In genomic region chr5:36629729-36630128, GRCh38 we compare ENCODE assay signal across 27 cellular contexts. TPM values are rescaled to one million over a fixed set of nuclear protein-coding genes. Genes with fewer than 3 reads are reported as not detected.
DNase-seq lines count a peak whose midpoint lies in the region; ATAC-seq, FAIRE-seq and TF ChIP-seq lines count a peak whose summit lies in the region.
"Had no signal": no experiment of that assay in that cellular context is flagged by ENCODE, and none has a peak within 500 bp of the region (broad histone marks: within the 10 kb centered on the region; RNA-seq: fewer than 3 reads in every experiment).

No MANE protein-coding gene starts in this region.

- H3K4me1 ChIP-seq in right cardiac atrium (ENCODE audit: control insufficient read depth, insufficient read depth, low read length) (peaks cover 6% of the 10 kb centered on the region), keratinocyte (ENCODE audit: control insufficient read depth, extremely low read depth, insufficient read depth, low read length) (peaks cover 21% of the 10 kb centered on the region)

- H3K27ac ChIP-seq in right cardiac atrium (ENCODE audit: low read length) (no peak overlapping the region), keratinocyte (ENCODE audit: control insufficient read depth, insufficient read depth, low read length) (peak overlapping the region; percentile 38)
- H3K27ac ChIP-seq: C4-2B, SK-N-MC had no signal

- intact Hi-C loops in Right ventricle myocardium superior (cut with DNase I) = no loop called here
- intact Hi-C loops in right cardiac atrium (cut with DNase I) = no loop called here

- dilution Hi-C loops in keratinocyte (cut with MboI; ENCODE audit: extremely low pct_ligation_motif_present, low sequenced_read_pairs) = no loop called here

- H3K27me3 ChIP-seq in right cardiac atrium (ENCODE audit: control insufficient read depth, insufficient read depth) = no peaks in the 10 kb centered on the region
- no peaks in the 10 kb centered on the region for H3K27me3 ChIP-seq in bronchial epithelial cell (ENCODE audit: control insufficient read depth, insufficient read depth, low read length)
- no peaks in the 10 kb centered on the region for H3K27me3 ChIP-seq in keratinocyte (ENCODE audit: control insufficient read depth, extremely low read depth, insufficient read depth, low read length)

- H3K79me2 ChIP-seq in keratinocyte (ENCODE audit: control insufficient read depth, insufficient read depth, low read length) = no peaks in the 10 kb centered on the region

- no peak overlapping the region for H3K4me2 ChIP-seq in keratinocyte (ENCODE audit: control insufficient read depth, extremely low read depth, insufficient read depth, low read depth, low read length)

- H4K20me1 ChIP-seq in keratinocyte (ENCODE audit: control insufficient read depth, extremely low read depth, insufficient read depth, low read length) = no peaks in the 10 kb centered on the region

- H3K27ac Mint-ChIP-seq in stimulated activated naive CD8-positive, alpha-beta T cell treated with anti-CD3 and anti-CD28 coated beads, Interleukin-15, amount 100 ng/mL, for 72 hours = no peak overlapping the region
- H3K27ac Mint-ChIP-seq: CD8-positive, alpha-beta memory T cell had no signal

- H3K4me1 Mint-ChIP-seq in stimulated activated naive CD8-positive, alpha-beta T cell treated with anti-CD3 and anti-CD28 coated beads, Interleukin-15, amount 100 ng/mL, for 72 hours = no peaks in the 10 kb centered on the region
- H3K4me1 Mint-ChIP-seq: CD8-positive, alpha-beta memory T cell had no signal

- H3K9ac ChIP-seq in keratinocyte (ENCODE audit: control insufficient read depth, extremely low read depth, insufficient read depth, low read length) = no peak overlapping the region

- FAIRE-seq in bronchial epithelial cell (lab: Jason Lieb, UNC) (peak; percentile 36), keratinocyte (lab: Jason Lieb, UNC) (peak; percentile 73), urothelium cell line (lab: Jason Lieb, UNC) (peak; percentile 69)
- FAIRE-seq: GM12892, GM18507, H54, HepG2 had no signal

- WGBS in right cardiac atrium = 67% methylated on average over 8 of the region's 8 CpGs

- no peaks in the 10 kb centered on the region for H3K36me3 ChIP-seq in bronchial epithelial cell (ENCODE audit: control insufficient read depth, insufficient read depth, low read length)
- H3K36me3 ChIP-seq in keratinocyte (ENCODE audit: control insufficient read depth in 2 of 2, extremely low read depth in 1 of 2, insufficient read depth in 2 of 2, low read length in 2 of 2) = peaks cover 0 to 8% of the 10 kb centered on the region in 2 experiments

- DNase-seq in Right ventricle myocardium superior = no peak
- no peak for DNase-seq in right cardiac atrium
- no peak for DNase-seq in bronchial epithelial cell (ENCODE audit: low read depth)
- DNase-seq in keratinocyte (ENCODE audit: low read depth, low spot score) = no peak
- DNase-seq in urothelium cell line (ENCODE audit: low spot score) = no peak
- no peak for DNase-seq in Ammon's horn (ENCODE audit: low spot score)
- no peak for DNase-seq in stimulated activated naive CD8-positive, alpha-beta T cell treated with anti-CD3 and anti-CD28 coated beads, Interleukin-15, amount 100 ng/mL, for 72 hours
- DNase-seq: AML-193; Calu3; CD8-positive, alpha-beta memory T cell; DMS153; KBM-7; NCI-H1105 treated with DMSO at 0.1 percent for 48 hours; NCI-H2029 treated with DMSO at 0.1 percent for 48 hours; NCI-H345; NCI-H524; NCI-H82; PC-3; SHP77 treated with DMSO at 0.1 percent for 48 hours had no signal

- no peaks in the 10 kb centered on the region for H3K9me3 ChIP-seq in right cardiac atrium (ENCODE audit: control insufficient read depth, low read length)
- H3K9me3 ChIP-seq in keratinocyte (ENCODE audit: control insufficient read depth, low read depth, low read length) = no peaks in the 10 kb centered on the region

- TF ChIP-seq CTCF in bronchial epithelial cell (IDR thresholded peaks at IDR 0.05; ENCODE audit: insufficient read depth, low read length, severe bottlenecking) (no peak), keratinocyte (optimal IDR thresholded peaks at IDR 0.05 in 1 of 3, IDR thresholded peaks at IDR 0.05 in 1 of 3, conservative IDR thresholded peaks at IDR 0.05 in 1 of 3; ENCODE audit: extremely low read depth in 1 of 3, insufficient read depth in 2 of 3, low read length in 3 of 3) (no peak)

- peaks cover 52% of the 10 kb centered on the region for H3K27me3 Mint-ChIP-seq in stimulated activated naive CD8-positive, alpha-beta T cell treated with anti-CD3 and anti-CD28 coated beads, Interleukin-15, amount 100 ng/mL, for 72 hours

- no peak overlapping the region for H2AFZ ChIP-seq in keratinocyte (ENCODE audit: control insufficient read depth, low read length)

- peaks cover 2% of the 10 kb centered on the region for H3K9me1 ChIP-seq in keratinocyte (ENCODE audit: control insufficient read depth, extremely low read depth, insufficient read depth, low read length)

- peak; percentile 34 for ATAC-seq in Right ventricle myocardium superior (ENCODE audit: poor library complexity)
- ATAC-seq in right cardiac atrium = no peak
- no peak for ATAC-seq in GM18868 (IDR thresholded peaks at IDR 0.05; ENCODE audit: unreplicated experiment)
- ATAC-seq in stimulated activated naive CD8-positive, alpha-beta T cell treated with anti-CD3 and anti-CD28 coated beads, Interleukin-15, amount 100 ng/mL, for 72 hours = no peak
- ATAC-seq: HepG2, PC-3 had no signal

- H3K4me3 Mint-ChIP-seq in stimulated activated naive CD8-positive, alpha-beta T cell treated with anti-CD3 and anti-CD28 coated beads, Interleukin-15, amount 100 ng/mL, for 72 hours = no peak overlapping the region
- H3K4me3 Mint-ChIP-seq: CD8-positive, alpha-beta memory T cell had no signal

- H3K4me3 ChIP-seq in right cardiac atrium (ENCODE audit: low read length) (no peak overlapping the region), bronchial epithelial cell (ENCODE audit: low read depth, low read length) (no peak overlapping the region), keratinocyte (ENCODE audit: control insufficient read depth in 2 of 3, extremely low read depth in 1 of 3, insufficient read depth in 2 of 3, low read depth in 1 of 3, low read length in 3 of 3) (no peak overlapping the region)
- H3K4me3 ChIP-seq: SK-N-MC had no signal

- H3K9me3 Mint-ChIP-seq in stimulated activated naive CD8-positive, alpha-beta T cell treated with anti-CD3 and anti-CD28 coated beads, Interleukin-15, amount 100 ng/mL, for 72 hours = no peaks in the 10 kb centered on the region
- H3K9me3 Mint-ChIP-seq: CD8-positive, alpha-beta memory T cell had no signal

RNA-seq across cellular contexts. Expression of gene SLC1A3, which starts 23.3 kb away (rescaled TPM):
- total RNA-seq in Right ventricle myocardium superior = 93.8 TPM
- 10 to 100 TPM; 31.1 to 44.5 (median 35.2) TPM for total RNA-seq in right cardiac atrium
- 21.7 TPM for polyA plus RNA-seq in right cardiac atrium
- 1.7 and 3.4 TPM in 2 replicates for total RNA-seq in bronchial epithelial cell
- polyA plus RNA-seq in keratinocyte = 16.6 to 22.2 TPM (median 17.0 TPM) in 3 replicates
- polyA plus RNA-seq in keratinocyte (2011; ENCODE audit: low read depth) = 6.1 TPM
- polyA plus RNA-seq in keratinocyte (2011; cell fraction: cytosol; rRNA removed) = 4.7 and 7.4 TPM in 2 replicates
- 21.0 and 24.3 TPM in 2 replicates for polyA plus RNA-seq in keratinocyte (2011; cell fraction: nucleus; rRNA removed)
- 8.6 and 16.3 TPM in 2 replicates for polyA plus RNA-seq in keratinocyte (2012; ENCODE audit: low replicate concordance)
- 36.0 to 56.9 TPM (median 40.3 TPM) in 3 replicates for polyA minus RNA-seq in keratinocyte
- 18.8 TPM for polyA minus RNA-seq in keratinocyte (2011; cell fraction: cytosol; rRNA and poly(A)+ RNA removed)
- 51.1 and 73.7 TPM in 2 replicates for polyA minus RNA-seq in keratinocyte (2011; cell fraction: nucleus; rRNA and poly(A)+ RNA removed)
- total RNA-seq: A172, HepG2 had no signal
- polyA plus RNA-seq: CD8-positive, alpha-beta memory T cell had no signal
